1 cellular context compared by ENCODE assay signal in the genomic region with DNA sequence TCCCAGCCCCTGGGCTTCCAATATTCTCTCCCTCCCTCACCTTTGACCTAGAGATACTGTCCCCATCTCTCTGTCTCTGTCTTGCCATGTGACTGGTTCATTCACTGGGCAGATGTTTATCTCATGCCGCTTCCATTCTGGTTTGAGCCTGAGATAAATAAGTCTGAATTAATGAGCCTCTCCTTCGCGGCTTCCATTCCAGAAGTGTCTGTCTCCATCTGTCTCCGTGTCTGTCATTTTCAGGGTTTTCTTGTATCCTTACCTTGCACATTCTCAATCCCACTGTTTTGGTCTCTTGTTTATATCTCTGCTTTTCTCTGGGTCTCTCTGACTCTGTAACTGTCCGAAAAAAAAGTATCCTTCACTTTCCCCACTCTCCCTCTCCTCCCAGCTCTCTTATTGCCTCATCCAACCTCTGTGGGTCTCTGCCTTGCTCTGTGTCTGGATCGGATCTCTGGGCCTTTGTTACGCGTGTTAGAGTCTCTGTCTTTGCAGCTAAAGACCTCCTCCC.
A peak's percentile ranks its signal among the peaks of the same experiment; 100 is the strongest.
TF ChIP-seq lines count a peak whose summit lies in the region.

No MANE protein-coding gene starts in this region.

TF ChIP-seq in K562, 482 proteins besides CTCF, POLR2A, EP300 and RAD21 (continues in another document):
- no peak for TF ChIP-seq CEBPG (CRISPR knock-in tag; IDR thresholded peaks at IDR 0.05)
- peak in 1 of 2 experiments; percentile 62; a peak in 1 of 4 replicates for TF ChIP-seq CEBPG (tag; conservative IDR thresholded peaks at IDR 0.05 in 1 of 2, IDR thresholded peaks at IDR 0.05 in 1 of 2)
- TF ChIP-seq TBP (optimal IDR thresholded peaks at IDR 0.05; ENCODE audit: low read depth, low read length), result no peak
- TF ChIP-seq DPF2 (IDR thresholded peaks at IDR 0.05), result peak; percentile 63; the same call in 1 of the 2 replicates
- TF ChIP-seq, protein P1, sequence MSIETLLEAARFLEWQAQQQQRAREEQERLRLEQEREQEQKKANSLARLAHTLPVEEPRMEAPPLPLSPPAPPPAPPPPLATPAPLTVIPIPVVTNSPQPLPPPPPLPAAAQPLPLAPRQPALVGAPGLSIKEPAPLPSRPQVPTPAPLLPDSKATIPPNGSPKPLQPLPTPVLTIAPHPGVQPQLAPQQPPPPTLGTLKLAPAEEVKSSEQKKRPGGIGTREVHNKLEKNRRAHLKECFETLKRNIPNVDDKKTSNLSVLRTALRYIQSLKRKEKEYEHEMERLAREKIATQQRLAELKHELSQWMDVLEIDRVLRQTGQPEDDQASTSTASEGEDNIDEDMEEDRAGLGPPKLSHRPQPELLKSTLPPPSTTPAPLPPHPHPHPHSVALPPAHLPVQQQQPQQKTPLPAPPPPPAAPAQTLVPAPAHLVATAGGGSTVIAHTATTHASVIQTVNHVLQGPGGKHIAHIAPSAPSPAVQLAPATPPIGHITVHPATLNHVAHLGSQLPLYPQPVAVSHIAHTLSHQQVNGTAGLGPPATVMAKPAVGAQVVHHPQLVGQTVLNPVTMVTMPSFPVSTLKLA (conservative IDR thresholded peaks at IDR 0.05), result no peak
- TF ChIP-seq HLTF (IDR thresholded peaks at IDR 0.05), result 0 out of 2 replicates have a peak, but pooled peaks have one; percentile 18
- TF ChIP-seq ZNF57 (CRISPR knock-in tag; IDR thresholded peaks at IDR 0.05), result no peak
- TF ChIP-seq, protein P2, sequence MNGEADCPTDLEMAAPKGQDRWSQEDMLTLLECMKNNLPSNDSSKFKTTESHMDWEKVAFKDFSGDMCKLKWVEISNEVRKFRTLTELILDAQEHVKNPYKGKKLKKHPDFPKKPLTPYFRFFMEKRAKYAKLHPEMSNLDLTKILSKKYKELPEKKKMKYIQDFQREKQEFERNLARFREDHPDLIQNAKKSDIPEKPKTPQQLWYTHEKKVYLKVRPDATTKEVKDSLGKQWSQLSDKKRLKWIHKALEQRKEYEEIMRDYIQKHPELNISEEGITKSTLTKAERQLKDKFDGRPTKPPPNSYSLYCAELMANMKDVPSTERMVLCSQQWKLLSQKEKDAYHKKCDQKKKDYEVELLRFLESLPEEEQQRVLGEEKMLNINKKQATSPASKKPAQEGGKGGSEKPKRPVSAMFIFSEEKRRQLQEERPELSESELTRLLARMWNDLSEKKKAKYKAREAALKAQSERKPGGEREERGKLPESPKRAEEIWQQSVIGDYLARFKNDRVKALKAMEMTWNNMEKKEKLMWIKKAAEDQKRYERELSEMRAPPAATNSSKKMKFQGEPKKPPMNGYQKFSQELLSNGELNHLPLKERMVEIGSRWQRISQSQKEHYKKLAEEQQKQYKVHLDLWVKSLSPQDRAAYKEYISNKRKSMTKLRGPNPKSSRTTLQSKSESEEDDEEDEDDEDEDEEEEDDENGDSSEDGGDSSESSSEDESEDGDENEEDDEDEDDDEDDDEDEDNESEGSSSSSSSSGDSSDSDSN (IDR thresholded peaks at IDR 0.05; ENCODE audit: borderline replicate concordance in 1 of 2, low read depth in 2 of 2, low read length in 2 of 2), result no peak
- peak; percentile 49 for TF ChIP-seq GATA2 (CRISPR knock-in tag; IDR thresholded peaks at IDR 0.05)
- TF ChIP-seq, protein P3, sequence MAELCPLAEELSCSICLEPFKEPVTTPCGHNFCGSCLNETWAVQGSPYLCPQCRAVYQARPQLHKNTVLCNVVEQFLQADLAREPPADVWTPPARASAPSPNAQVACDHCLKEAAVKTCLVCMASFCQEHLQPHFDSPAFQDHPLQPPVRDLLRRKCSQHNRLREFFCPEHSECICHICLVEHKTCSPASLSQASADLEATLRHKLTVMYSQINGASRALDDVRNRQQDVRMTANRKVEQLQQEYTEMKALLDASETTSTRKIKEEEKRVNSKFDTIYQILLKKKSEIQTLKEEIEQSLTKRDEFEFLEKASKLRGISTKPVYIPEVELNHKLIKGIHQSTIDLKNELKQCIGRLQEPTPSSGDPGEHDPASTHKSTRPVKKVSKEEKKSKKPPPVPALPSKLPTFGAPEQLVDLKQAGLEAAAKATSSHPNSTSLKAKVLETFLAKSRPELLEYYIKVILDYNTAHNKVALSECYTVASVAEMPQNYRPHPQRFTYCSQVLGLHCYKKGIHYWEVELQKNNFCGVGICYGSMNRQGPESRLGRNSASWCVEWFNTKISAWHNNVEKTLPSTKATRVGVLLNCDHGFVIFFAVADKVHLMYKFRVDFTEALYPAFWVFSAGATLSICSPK (IDR thresholded peaks at IDR 0.05; ENCODE audit: borderline replicate concordance), result 0 out of 2 replicates have a peak, but pooled peaks have one; percentile 47
- TF ChIP-seq MEIS2 (IDR thresholded peaks at IDR 0.05; ENCODE audit: partially characterized antibody), result peak; percentile 11
- TF ChIP-seq, protein P4, sequence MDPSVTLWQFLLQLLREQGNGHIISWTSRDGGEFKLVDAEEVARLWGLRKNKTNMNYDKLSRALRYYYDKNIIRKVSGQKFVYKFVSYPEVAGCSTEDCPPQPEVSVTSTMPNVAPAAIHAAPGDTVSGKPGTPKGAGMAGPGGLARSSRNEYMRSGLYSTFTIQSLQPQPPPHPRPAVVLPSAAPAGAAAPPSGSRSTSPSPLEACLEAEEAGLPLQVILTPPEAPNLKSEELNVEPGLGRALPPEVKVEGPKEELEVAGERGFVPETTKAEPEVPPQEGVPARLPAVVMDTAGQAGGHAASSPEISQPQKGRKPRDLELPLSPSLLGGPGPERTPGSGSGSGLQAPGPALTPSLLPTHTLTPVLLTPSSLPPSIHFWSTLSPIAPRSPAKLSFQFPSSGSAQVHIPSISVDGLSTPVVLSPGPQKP (CRISPR knock-in tag; IDR thresholded peaks at IDR 0.05), result no peak
- TF ChIP-seq TAF1 (IDR thresholded peaks at IDR 0.05; ENCODE audit: control insufficient read depth, extremely low read depth, insufficient read depth, low read length, severe bottlenecking), result peak; percentile 29
- no peak for TF ChIP-seq ZNF184 (CRISPR knock-in tag; IDR thresholded peaks at IDR 0.05)
- peak; percentile 32; the same call in 1 of the 2 replicates for TF ChIP-seq SMARCA5 (IDR thresholded peaks at IDR 0.05)
- TF ChIP-seq, protein P5, sequence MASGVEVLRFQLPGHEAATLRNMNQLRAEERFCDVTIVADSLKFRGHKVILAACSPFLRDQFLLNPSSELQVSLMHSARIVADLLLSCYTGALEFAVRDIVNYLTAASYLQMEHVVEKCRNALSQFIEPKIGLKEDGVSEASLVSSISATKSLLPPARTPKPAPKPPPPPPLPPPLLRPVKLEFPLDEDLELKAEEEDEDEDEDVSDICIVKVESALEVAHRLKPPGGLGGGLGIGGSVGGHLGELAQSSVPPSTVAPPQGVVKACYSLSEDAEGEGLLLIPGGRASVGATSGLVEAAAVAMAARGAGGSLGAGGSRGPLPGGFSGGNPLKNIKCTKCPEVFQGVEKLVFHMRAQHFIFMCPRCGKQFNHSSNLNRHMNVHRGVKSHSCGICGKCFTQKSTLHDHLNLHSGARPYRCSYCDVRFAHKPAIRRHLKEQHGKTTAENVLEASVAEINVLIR (CRISPR knock-in tag; IDR thresholded peaks at IDR 0.05), result no peak
- peak; percentile 43; the same call in 1 of the 2 replicates for TF ChIP-seq LEF1 (IDR thresholded peaks at IDR 0.05)
- TF ChIP-seq, protein P6, sequence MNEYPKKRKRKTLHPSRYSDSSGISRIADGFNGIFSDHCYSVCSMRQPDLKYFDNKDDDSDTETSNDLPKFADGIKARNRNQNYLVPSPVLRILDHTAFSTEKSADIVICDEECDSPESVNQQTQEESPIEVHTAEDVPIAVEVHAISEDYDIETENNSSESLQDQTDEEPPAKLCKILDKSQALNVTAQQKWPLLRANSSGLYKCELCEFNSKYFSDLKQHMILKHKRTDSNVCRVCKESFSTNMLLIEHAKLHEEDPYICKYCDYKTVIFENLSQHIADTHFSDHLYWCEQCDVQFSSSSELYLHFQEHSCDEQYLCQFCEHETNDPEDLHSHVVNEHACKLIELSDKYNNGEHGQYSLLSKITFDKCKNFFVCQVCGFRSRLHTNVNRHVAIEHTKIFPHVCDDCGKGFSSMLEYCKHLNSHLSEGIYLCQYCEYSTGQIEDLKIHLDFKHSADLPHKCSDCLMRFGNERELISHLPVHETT (CRISPR knock-in tag; conservative IDR thresholded peaks at IDR 0.05 in 1 of 2, IDR thresholded peaks at IDR 0.05 in 1 of 2), result no peak
- TF ChIP-seq, protein P7, sequence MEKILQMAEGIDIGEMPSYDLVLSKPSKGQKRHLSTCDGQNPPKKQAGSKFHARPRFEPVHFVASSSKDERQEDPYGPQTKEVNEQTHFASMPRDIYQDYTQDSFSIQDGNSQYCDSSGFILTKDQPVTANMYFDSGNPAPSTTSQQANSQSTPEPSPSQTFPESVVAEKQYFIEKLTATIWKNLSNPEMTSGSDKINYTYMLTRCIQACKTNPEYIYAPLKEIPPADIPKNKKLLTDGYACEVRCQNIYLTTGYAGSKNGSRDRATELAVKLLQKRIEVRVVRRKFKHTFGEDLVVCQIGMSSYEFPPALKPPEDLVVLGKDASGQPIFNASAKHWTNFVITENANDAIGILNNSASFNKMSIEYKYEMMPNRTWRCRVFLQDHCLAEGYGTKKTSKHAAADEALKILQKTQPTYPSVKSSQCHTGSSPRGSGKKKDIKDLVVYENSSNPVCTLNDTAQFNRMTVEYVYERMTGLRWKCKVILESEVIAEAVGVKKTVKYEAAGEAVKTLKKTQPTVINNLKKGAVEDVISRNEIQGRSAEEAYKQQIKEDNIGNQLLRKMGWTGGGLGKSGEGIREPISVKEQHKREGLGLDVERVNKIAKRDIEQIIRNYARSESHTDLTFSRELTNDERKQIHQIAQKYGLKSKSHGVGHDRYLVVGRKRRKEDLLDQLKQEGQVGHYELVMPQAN (IDR thresholded peaks at IDR 0.05; ENCODE audit: borderline replicate concordance), result 0 out of 2 replicates have a peak, but pooled peaks have one; percentile 41
- TF ChIP-seq, protein P8, sequence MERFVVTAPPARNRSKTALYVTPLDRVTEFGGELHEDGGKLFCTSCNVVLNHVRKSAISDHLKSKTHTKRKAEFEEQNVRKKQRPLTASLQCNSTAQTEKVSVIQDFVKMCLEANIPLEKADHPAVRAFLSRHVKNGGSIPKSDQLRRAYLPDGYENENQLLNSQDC (CRISPR knock-in tag; IDR thresholded peaks at IDR 0.05), result no peak
- no peak for TF ChIP-seq NFIX (CRISPR knock-in tag; IDR thresholded peaks at IDR 0.05; ENCODE audit: low read depth)
- TF ChIP-seq POLR2AphosphoS2 (IDR thresholded peaks at IDR 0.05; ENCODE audit: low read length), result no peak
- TF ChIP-seq ASH1L (IDR thresholded peaks at IDR 0.05; ENCODE audit: borderline replicate concordance, low read depth, partially characterized antibody), result peak; percentile 28
- TF ChIP-seq GATAD2A (IDR thresholded peaks at IDR 0.05), result no peak
- TF ChIP-seq, protein P9, sequence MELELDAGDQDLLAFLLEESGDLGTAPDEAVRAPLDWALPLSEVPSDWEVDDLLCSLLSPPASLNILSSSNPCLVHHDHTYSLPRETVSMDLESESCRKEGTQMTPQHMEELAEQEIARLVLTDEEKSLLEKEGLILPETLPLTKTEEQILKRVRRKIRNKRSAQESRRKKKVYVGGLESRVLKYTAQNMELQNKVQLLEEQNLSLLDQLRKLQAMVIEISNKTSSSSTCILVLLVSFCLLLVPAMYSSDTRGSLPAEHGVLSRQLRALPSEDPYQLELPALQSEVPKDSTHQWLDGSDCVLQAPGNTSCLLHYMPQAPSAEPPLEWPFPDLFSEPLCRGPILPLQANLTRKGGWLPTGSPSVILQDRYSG (tag; conservative IDR thresholded peaks at IDR 0.05; ENCODE audit: low read depth), result 0 out of 2 replicates have a peak, but pooled peaks have one; percentile 30
- 0 out of 2 replicates have a peak, but pooled peaks have one; percentile 18 for TF ChIP-seq MEF2D (tag; conservative IDR thresholded peaks at IDR 0.05; ENCODE audit: low read depth)
- TF ChIP-seq, protein P10, sequence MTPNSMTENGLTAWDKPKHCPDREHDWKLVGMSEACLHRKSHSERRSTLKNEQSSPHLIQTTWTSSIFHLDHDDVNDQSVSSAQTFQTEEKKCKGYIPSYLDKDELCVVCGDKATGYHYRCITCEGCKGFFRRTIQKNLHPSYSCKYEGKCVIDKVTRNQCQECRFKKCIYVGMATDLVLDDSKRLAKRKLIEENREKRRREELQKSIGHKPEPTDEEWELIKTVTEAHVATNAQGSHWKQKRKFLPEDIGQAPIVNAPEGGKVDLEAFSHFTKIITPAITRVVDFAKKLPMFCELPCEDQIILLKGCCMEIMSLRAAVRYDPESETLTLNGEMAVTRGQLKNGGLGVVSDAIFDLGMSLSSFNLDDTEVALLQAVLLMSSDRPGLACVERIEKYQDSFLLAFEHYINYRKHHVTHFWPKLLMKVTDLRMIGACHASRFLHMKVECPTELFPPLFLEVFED (CRISPR knock-in tag; conservative IDR thresholded peaks at IDR 0.05), result 0 out of 2 replicates have a peak, but pooled peaks have one; percentile 48
- peak; percentile 62; the same call in 1 of the 2 replicates for TF ChIP-seq NBN (IDR thresholded peaks at IDR 0.05; ENCODE audit: low read depth)
- TF ChIP-seq CEBPB (tag; IDR thresholded peaks at IDR 0.05), result peak; percentile 44; the same call in 1 of the 2 replicates
- TF ChIP-seq NR2C2 (CRISPR knock-in tag; IDR thresholded peaks at IDR 0.05), result no peak
- peak; percentile 91 for TF ChIP-seq NR2C2 (tag; IDR thresholded peaks at IDR 0.05)
- no peak for TF ChIP-seq ZNF282 (CRISPR knock-in tag; IDR thresholded peaks at IDR 0.05)
- 0 out of 2 replicates have a peak, but pooled peaks have one; percentile 60 for TF ChIP-seq ZNF197 (CRISPR knock-in tag; IDR thresholded peaks at IDR 0.05; ENCODE audit: low read depth)
- peak; percentile 59; the same call in 1 of the 2 replicates for TF ChIP-seq FOXK1 (CRISPR knock-in tag; IDR thresholded peaks at IDR 0.05; ENCODE audit: borderline replicate concordance)
- 0 out of 2 replicates have a peak, but pooled peaks have one; percentile 22 for TF ChIP-seq LARP7 (IDR thresholded peaks at IDR 0.05)
- TF ChIP-seq SMARCA4 (IDR thresholded peaks at IDR 0.05), result peak; percentile 45
- TF ChIP-seq, protein P11, sequence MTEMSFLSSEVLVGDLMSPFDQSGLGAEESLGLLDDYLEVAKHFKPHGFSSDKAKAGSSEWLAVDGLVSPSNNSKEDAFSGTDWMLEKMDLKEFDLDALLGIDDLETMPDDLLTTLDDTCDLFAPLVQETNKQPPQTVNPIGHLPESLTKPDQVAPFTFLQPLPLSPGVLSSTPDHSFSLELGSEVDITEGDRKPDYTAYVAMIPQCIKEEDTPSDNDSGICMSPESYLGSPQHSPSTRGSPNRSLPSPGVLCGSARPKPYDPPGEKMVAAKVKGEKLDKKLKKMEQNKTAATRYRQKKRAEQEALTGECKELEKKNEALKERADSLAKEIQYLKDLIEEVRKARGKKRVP (CRISPR knock-in tag; IDR thresholded peaks at IDR 0.05), result no peak
- TF ChIP-seq CHCHD3 (CRISPR knock-in tag; IDR thresholded peaks at IDR 0.05), result no peak
- no peak for TF ChIP-seq ZNF140 (CRISPR knock-in tag; IDR thresholded peaks at IDR 0.05)
- TF ChIP-seq TAF7 (tag; IDR thresholded peaks at IDR 0.05), result peak; percentile 40; the same call in 1 of the 2 replicates
- TF ChIP-seq DACH1 (IDR thresholded peaks at IDR 0.05; ENCODE audit: partially characterized antibody), result no peak
- peak; percentile 79; the same call in 1 of the 2 replicates for TF ChIP-seq OTX1 (CRISPR knock-in tag; IDR thresholded peaks at IDR 0.05)
- TF ChIP-seq, protein P12, sequence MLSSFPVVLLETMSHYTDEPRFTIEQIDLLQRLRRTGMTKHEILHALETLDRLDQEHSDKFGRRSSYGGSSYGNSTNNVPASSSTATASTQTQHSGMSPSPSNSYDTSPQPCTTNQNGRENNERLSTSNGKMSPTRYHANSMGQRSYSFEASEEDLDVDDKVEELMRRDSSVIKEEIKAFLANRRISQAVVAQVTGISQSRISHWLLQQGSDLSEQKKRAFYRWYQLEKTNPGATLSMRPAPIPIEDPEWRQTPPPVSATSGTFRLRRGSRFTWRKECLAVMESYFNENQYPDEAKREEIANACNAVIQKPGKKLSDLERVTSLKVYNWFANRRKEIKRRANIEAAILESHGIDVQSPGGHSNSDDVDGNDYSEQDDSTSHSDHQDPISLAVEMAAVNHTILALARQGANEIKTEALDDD (IDR thresholded peaks at IDR 0.05), result no peak
- TF ChIP-seq MCM7 (IDR thresholded peaks at IDR 0.05), result no peak
- no peak for TF ChIP-seq POU5F1 (IDR thresholded peaks at IDR 0.05; ENCODE audit: borderline replicate concordance, low read depth, low read length, partially characterized antibody)
